8 cellular contexts compared by ENCODE assay signal in the genomic region with DNA sequence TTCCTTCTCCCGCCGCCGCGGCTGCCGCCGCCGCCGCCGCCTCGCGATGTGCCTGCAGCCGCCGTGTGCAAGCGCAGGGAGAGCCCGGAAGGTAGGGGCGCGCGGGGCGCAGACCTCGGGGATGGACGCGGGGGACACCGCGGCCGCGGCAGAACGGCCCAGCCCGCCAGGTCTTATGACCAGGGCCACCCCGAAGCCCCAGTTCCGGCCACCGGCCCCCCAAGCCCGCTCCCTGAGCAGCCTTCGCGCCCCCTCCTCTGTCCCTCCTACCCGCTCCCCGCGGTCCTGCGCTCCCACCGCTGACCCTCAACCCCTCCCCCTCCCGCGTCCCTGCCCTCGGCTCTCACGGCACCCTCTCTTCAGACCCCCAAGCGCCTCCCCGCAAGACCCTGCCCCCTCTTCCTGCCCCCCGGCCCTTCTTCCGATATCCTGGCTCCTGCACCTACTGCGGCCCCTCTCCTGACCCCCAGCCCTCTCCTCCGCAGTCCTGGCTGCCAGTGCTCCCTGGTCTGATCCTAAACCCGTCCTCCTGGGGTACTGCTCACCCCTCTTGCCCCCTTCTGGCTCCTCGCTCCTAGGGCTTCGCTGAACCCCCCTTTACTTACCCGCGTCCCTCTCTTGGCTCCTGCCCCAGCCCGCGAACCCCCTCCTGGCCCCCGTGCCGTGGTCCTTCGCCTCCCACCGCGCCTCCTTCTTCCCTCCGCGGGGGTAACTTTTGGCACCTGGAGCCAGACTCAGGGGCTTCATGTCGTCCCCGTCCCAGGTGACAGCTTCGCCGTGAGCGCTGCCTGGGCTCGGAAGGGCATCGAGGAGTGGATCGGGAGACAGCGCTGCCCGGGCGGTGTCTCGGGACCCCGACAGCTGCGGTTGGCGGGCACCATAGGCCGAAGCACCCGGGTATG. TPM values are rescaled to one million over a fixed set of nuclear protein-coding genes. Genes with fewer than 3 reads are reported as not detected.
A peak's percentile ranks its signal among the peaks of the same experiment; 100 is the strongest.
DNase-seq lines count a peak whose midpoint lies in the region; ATAC-seq, FAIRE-seq and TF ChIP-seq lines count a peak whose summit lies in the region.

No MANE protein-coding gene starts in this region.

- ATAC-seq in GM23338 (peak; percentile 33), GM12878 (peak; percentile 53), lower lobe of right lung (peak; percentile 18 to 39)

- CTCF ChIA-PET in GM12878 (lab: Yijun Ruan, JAX): interaction anchor here (0.6 kb wide), 1 partner anchor 116 kb away, joined by 5 read pairs; no protein-coding TSS in a partner anchor

- peak overlapping the region; percentile 66; the same call in 1 of the 2 replicates for H2AFZ ChIP-seq in GM23338
- peak overlapping the region; percentile 10; the same call in 1 of the 2 replicates for H2AFZ ChIP-seq in GM12878 (ENCODE audit: control insufficient read depth, low read depth, low read length)

- no TSS peak for BruUV-seq in GM12878 (replicated peaks; lab: Mats Ljungman, UMichigan)

- TF ChIP-seq POLR2A in GM12891 (IDR thresholded peaks at IDR 0.05; ENCODE audit: low read depth, low read length) (no peak), NB4 (IDR thresholded peaks at IDR 0.05; ENCODE audit: extremely low read depth, insufficient read length) (no peak), GM12878 (IDR thresholded peaks at IDR 0.05; ENCODE audit: low read depth, low read length) (no peak), suprapubic skin (IDR thresholded peaks at IDR 0.05) (no peak)

- RAD21 ChIA-PET in GM12878 (lab: Charles Lee; ENCODE audit: unreplicated experiment): no interaction called here

- no peaks in the 10 kb centered on the region for H3K36me3 Mint-ChIP-seq in GM23338 (ENCODE audit: low read depth)

- no peaks in the 10 kb centered on the region for H3F3A ChIP-seq in GM23338 (replicated peaks; ENCODE audit: low read depth)

- no peaks in the 10 kb centered on the region for H3K79me2 ChIP-seq in GM23338 (replicated peaks; ENCODE audit: insufficient read depth)
- no peaks in the 10 kb centered on the region for H3K79me2 ChIP-seq in GM12878 (ENCODE audit: control insufficient read depth, insufficient read depth, low read length)

- intact Hi-C loops in GM12878 (cut with micrococcal nuclease; ENCODE audit: unreplicated experiment) (loop anchor here (5.0 kb wide), 2 partner anchors 118 to 198 kb away; no protein-coding TSS in a partner anchor), lower lobe of right lung (cut with DNase I) (no loop called here)

- peak overlapping the region; percentile 68 for H3K4me3 ChIP-seq in GM23338
- H3K4me3 ChIP-seq in NB4 (ENCODE audit: low read depth, low read length): peak overlapping the region; percentile 39
- peak overlapping the region; percentile 68; the same call in 1 of the 2 replicates for H3K4me3 ChIP-seq in GM12878
- peak overlapping the region; percentile 72 for H3K4me3 ChIP-seq in lower lobe of right lung
- H3K4me3 ChIP-seq in suprapubic skin: peak overlapping the region; percentile 73

- 80% methylated on average over 26 of the region's 80 CpGs for WGBS in GM12878 (ENCODE audit: insufficient coverage, insufficient replicate concordance, low lambda C conversion rate, missing lambda C conversion rate)
- WGBS in suprapubic skin: 19% methylated on average over 51 of the region's 80 CpGs

- TF ChIP-seq EP300 in GM12878 (IDR thresholded peaks at IDR 0.05; ENCODE audit: borderline replicate concordance in 1 of 2, control insufficient read depth in 1 of 2, low read depth in 2 of 2, low read length in 2 of 2): no peak
- TF ChIP-seq EP300 in suprapubic skin (IDR thresholded peaks at IDR 0.05): no peak

- peak overlapping the region; percentile 93 for H3K4me2 ChIP-seq in GM23338
- H3K4me2 ChIP-seq in GM12878 (ENCODE audit: control insufficient read depth, insufficient read depth): peak overlapping the region; percentile 58

- H4K20me1 ChIP-seq in GM23338 (replicated peaks; ENCODE audit: insufficient read depth): peaks cover 4% of the 10 kb centered on the region; the same call in 1 of the 2 replicates
- no peaks in the 10 kb centered on the region for H4K20me1 ChIP-seq in GM12878 (ENCODE audit: control insufficient read depth, insufficient read depth)

- POLR2A ChIA-PET in GM12878 (lab: Charles Lee): no interaction called here

- H3K9me2 ChIP-seq in GM23338 (ENCODE audit: insufficient read depth): no peaks in the 10 kb centered on the region

- TF ChIP-seq RAD21 in GM12878 (IDR thresholded peaks at IDR 0.05; ENCODE audit: insufficient read depth, low read depth, low read length): no peak

- no peak overlapping the region for H3K9ac ChIP-seq in GM12878 (ENCODE audit: control insufficient read depth, insufficient read depth, low read length)

- H3K27ac ChIP-seq in GM23338 (ENCODE audit: low read depth): no peak overlapping the region
- no peak overlapping the region for H3K27ac ChIP-seq in GM12878 (ENCODE audit: control insufficient read depth, insufficient read depth)
- H3K27ac ChIP-seq in lower lobe of right lung: peak overlapping the region; percentile 58
- peak overlapping the region; percentile 68 for H3K27ac ChIP-seq in suprapubic skin

- peaks cover 30% of the 10 kb centered on the region for H3K27me3 Mint-ChIP-seq in GM23338 (ENCODE audit: insufficient read depth, low read depth, poor library complexity)

- no peak for TF ChIP-seq CTCF in GM23338 (conservative IDR thresholded peaks at IDR 0.05; ENCODE audit: low read depth in 2 of 2)
- TF ChIP-seq CTCF in NB4 (IDR thresholded peaks at IDR 0.05; ENCODE audit: low read depth, low read length): no peak
- no peak for TF ChIP-seq CTCF in GM12878 (IDR thresholded peaks at IDR 0.05 in 2 of 3, conservative IDR thresholded peaks at IDR 0.05 in 1 of 3; ENCODE audit: control insufficient read depth in 2 of 3, extremely low read depth in 1 of 3, insufficient read depth in 1 of 3, low read depth in 3 of 3, low read length in 3 of 3)
- TF ChIP-seq CTCF in lower lobe of right lung (IDR thresholded peaks at IDR 0.05): no peak
- TF ChIP-seq CTCF in suprapubic skin (IDR thresholded peaks at IDR 0.05): no peak

- H3K27ac Mint-ChIP-seq in GM23338: no peak overlapping the region

- H3K9me3 ChIP-seq in GM12878 (replicated peaks; ENCODE audit: control insufficient read depth, insufficient read depth, low read length): no peaks in the 10 kb centered on the region; the same call in 2 of the 3 replicates
- H3K9me3 ChIP-seq in lower lobe of right lung: no peaks in the 10 kb centered on the region
- H3K9me3 ChIP-seq in suprapubic skin: no peaks in the 10 kb centered on the region

- H3K36me3 ChIP-seq in GM23338 (ENCODE audit: insufficient read depth): no peaks in the 10 kb centered on the region
- H3K36me3 ChIP-seq in GM12878 (ENCODE audit: control insufficient read depth in 2 of 2, insufficient read depth in 2 of 2, low read length in 1 of 2): no peaks in the 10 kb centered on the region
- H3K36me3 ChIP-seq in lower lobe of right lung: no peaks in the 10 kb centered on the region
- no peaks in the 10 kb centered on the region for H3K36me3 ChIP-seq in suprapubic skin

- in situ Hi-C loops in GM12878 (cut with MboI) (no loop called here), KBM-7 (cut with MboI; ENCODE audit: low pct_unique_long_range_greater_than_20kb, low sequenced_read_pairs) (no loop called here)

- peaks cover 46% of the 10 kb centered on the region for H3K27me3 ChIP-seq in GM23338 (ENCODE audit: insufficient read depth)
- peaks cover 3 to 4% of the 10 kb centered on the region in 2 experiments; a peak in 3 of 4 replicates for H3K27me3 ChIP-seq in GM12878 (replicated peaks in 1 of 2; ENCODE audit: control insufficient read depth in 2 of 2, insufficient read depth in 2 of 2, low read length in 1 of 2)
- peaks cover 15% of the 10 kb centered on the region for H3K27me3 ChIP-seq in lower lobe of right lung (ENCODE audit: low read depth)
- H3K27me3 ChIP-seq in suprapubic skin: peaks cover 4% of the 10 kb centered on the region

- no peaks in the 10 kb centered on the region; the same call in 2 of the 3 replicates for H3K9me3 Mint-ChIP-seq in GM23338

- no peaks in the 10 kb centered on the region for H3K4me1 ChIP-seq in GM23338 (ENCODE audit: insufficient read depth)
- H3K4me1 ChIP-seq in GM12878 (ENCODE audit: control insufficient read depth, insufficient read depth, low read length): no peaks in the 10 kb centered on the region
- H3K4me1 ChIP-seq in lower lobe of right lung: no peaks in the 10 kb centered on the region
- peaks cover 14% of the 10 kb centered on the region for H3K4me1 ChIP-seq in suprapubic skin

- FAIRE-seq in GM12891 (lab: Jason Lieb, UNC) (no peak), GM12878 (lab: Jason Lieb, UNC) (no peak)

- peaks cover 11% of the 10 kb centered on the region; the same call in 2 of the 3 replicates for H3K4me1 Mint-ChIP-seq in GM23338

- H3K4me3 Mint-ChIP-seq in GM23338: peak overlapping the region; percentile 69

- SMC1A ChIA-PET in GM12878 (lab: Charles Lee; ENCODE audit: uncharacterized antibody, unreplicated experiment): no interaction called here

- peak; percentile 53 for DNase-seq in GM12891 (ENCODE audit: insufficient read length, low spot score)
- peak; percentile 32 for DNase-seq in GM23338 (ENCODE audit: low spot score)
- DNase-seq in NB4 (ENCODE audit: low read depth): no peak
- no peak for DNase-seq in GM12878 (ENCODE audit: low read depth, low spot score)
- DNase-seq in lower lobe of right lung: peak; percentile 54
- DNase-seq in suprapubic skin (ENCODE audit: low spot score in 2 of 2): peak in 1 of 2 donors; percentile 68
- no peak for DNase-seq in KBM-7
- no peak for DNase-seq in foreskin melanocyte

RNA-seq across cellular contexts. Expression of a gene that starts 0.7 kb away (rescaled TPM):
- polyA plus RNA-seq in GM12891 (2012; ENCODE audit: low read depth, missing spikeins): 0.04 TPM
- total RNA-seq in GM23338 (2014; rRNA removed; shearing (Covaris generic)): 1.6 and 2.1 TPM in 2 replicates
- polyA plus RNA-seq in GM23338 (2016; fragmentation: Nextera tagmentation; extraction: Ambion mirVana) (2.3 and 2.5 TPM in 2 replicates), GM12878 (2011; rRNA removed) (0.01 and 0.07 TPM in 2 replicates), GM12878 (2014; fragmentation: Illumina TruSeq; extraction: Trizol) (0.01 and 0.02 TPM in 2 replicates), GM12878 (2014; fragmentation: Nextera tagmentation; extraction: Ambion mirVana) (under 1 TPM in 1 of 2 experiments, not detected in 1; under 0.01 TPM), GM12878 (2014; rRNA removed) (0.29 and 0.42 TPM in 2 replicates), GM12878 (2016; fragmentation: Nextera tagmentation; extraction: Ambion mirVana) (under 1 TPM in 1 of 2 experiments, not detected in 1; 0.15 TPM)
- 0.51 and 0.69 TPM in 2 replicates for total RNA-seq in GM12878 (2013; cell fraction: nucleolus; rRNA removed)
- total RNA-seq in GM12878 (2014; rRNA removed) (under 0.01 and 0.05 TPM in 2 replicates), GM12878 (2014; rRNA removed; fragmentation: Illumina TruSeq; extraction: Trizol) (under 0.01 TPM in 2 replicates), GM12878 (2021) (0.43 and 0.49 TPM in 2 replicates), lower lobe of right lung (30.7 TPM), suprapubic skin (1 to 10 TPM; 1.8 to 9.1 (median 2.6) TPM)
- 0.04 TPM for polyA plus RNA-seq in GM12878 (2011; ENCODE audit: low read depth)
- 0.01 and 0.13 TPM in 2 replicates for polyA plus RNA-seq in GM12878 (2011; cell fraction: cytosol; rRNA removed)
- polyA plus RNA-seq in GM12878 (2011; cell fraction: nucleus; rRNA removed): 0.07 and 0.19 TPM in 2 replicates
- 0.06 and 0.07 TPM in 2 replicates for polyA plus RNA-seq in GM12878 (2012)
- under 0.01 and 0.07 TPM in 2 replicates for polyA minus RNA-seq in GM12878 (2011; rRNA and poly(A)+ RNA removed)
- polyA minus RNA-seq in GM12878 (2011; cell fraction: cytosol; rRNA and poly(A)+ RNA removed): not detected in 2 replicates
- polyA minus RNA-seq in GM12878 (2011; cell fraction: nucleus; rRNA and poly(A)+ RNA removed): under 0.01 and 0.10 TPM in 2 replicates

Comparison
In these comparisons a context has a peak if more than half of its experiments do, and no peak if none do; other contexts are left out.
1. DNase-seq: peak in GM12891 (single experiment), GM23338 (single experiment) and lower lobe of right lung (single experiment); none in NB4 (single experiment), GM12878 (single experiment), KBM-7 (single experiment) and foreskin melanocyte (single experiment).
2. H3K27ac ChIP-seq: peak in lower lobe of right lung (single experiment) and suprapubic skin (single experiment); none in GM23338 (single experiment) and GM12878 (single experiment).
3. Peak in every context shown above with its lines, with median percentiles within 50 percentile points of each other: ATAC-seq and H3K4me3 ChIP-seq.